Comparison of ENCODE assay signal across 1 cellular context in genomic region chr11:9757809-9758675, GRCh38.
TF ChIP-seq lines count a peak whose summit lies in the region.

No MANE protein-coding gene starts in this region.

TF ChIP-seq in IMR-90, 13 proteins besides CTCF, POLR2A, EP300 and RAD21:
- TF ChIP-seq RCOR1 (IDR thresholded peaks at IDR 0.05; ENCODE audit: insufficient replicate concordance, low read length) (no peak), BHLHE40 (IDR thresholded peaks at IDR 0.05; ENCODE audit: low read depth, low read length) (0 out of 2 replicates have a peak, but pooled peaks have one; percentile 1), SMC3 (IDR thresholded peaks at IDR 0.05; ENCODE audit: low read depth, low read length) (peak; percentile 87), MAFK (IDR thresholded peaks at IDR 0.05; ENCODE audit: low read depth, low read length) (no peak), MAZ (IDR thresholded peaks at IDR 0.05; ENCODE audit: borderline replicate concordance, low read depth, low read length) (peak; percentile 81; the same call in 1 of the 2 replicates)
